In genomic region chr11:100740440-100740839, GRCh38 we compare ENCODE assay signal across 15 cellular contexts. TPM values are rescaled to one million over a fixed set of nuclear protein-coding genes. Genes with fewer than 3 reads are reported as not detected.
DNase-seq lines count a peak whose midpoint lies in the region; ATAC-seq and TF ChIP-seq lines count a peak whose summit lies in the region.
"Had no signal": no experiment of that assay in that cellular context is flagged by ENCODE, and none has a peak within 500 bp of the region (broad histone marks: within the 10 kb centered on the region; RNA-seq: fewer than 3 reads in every experiment).

No MANE protein-coding gene starts in this region.

- POLR2A ChIA-PET in PC-3 (lab: Charles Lee; ENCODE audit: unreplicated experiment), result no interaction called here

- TF ChIP-seq CTCF in PC-3 (conservative IDR thresholded peaks at IDR 0.05; ENCODE audit: low read depth, low read length) (no peak), mesothelial cell of epicardium (IDR thresholded peaks at IDR 0.05; ENCODE audit: unreplicated experiment) (no peak), upper lobe of left lung (IDR thresholded peaks at IDR 0.05) (no peak), type B pancreatic cell (conservative IDR thresholded peaks at IDR 0.05) (no peak)

- H4K20me1 ChIP-seq in PC-3 (ENCODE audit: low read length), result no peaks in the 10 kb centered on the region

- H3K27me3 ChIP-seq in PC-3 (ENCODE audit: low read length), result no peaks in the 10 kb centered on the region
- H3K27me3 ChIP-seq in upper lobe of left lung, result no peaks in the 10 kb centered on the region

- no peak for TF ChIP-seq POLR2A in upper lobe of left lung (IDR thresholded peaks at IDR 0.05)

- CTCF ChIA-PET in PC-3 (lab: Charles Lee), result interaction anchor here (0.6 kb wide), 1 partner anchor 29 kb away, joined by 3 read pairs; no protein-coding TSS in a partner anchor

- peaks cover 4% of the 10 kb centered on the region; the same call in 1 of the 2 replicates for H3K79me2 ChIP-seq in PC-3 (ENCODE audit: low read length)

- intact Hi-C loops in PC-3 (cut with micrococcal nuclease) (no loop called here), head of caudate nucleus (cut with DNase I) (no loop called here)

- H3K27ac ChIP-seq in PC-3 (ENCODE audit: low read length), result no peak overlapping the region
- H3K27ac ChIP-seq in upper lobe of left lung, result peak overlapping the region in 3 of 4 donors; percentile 41 to 51 (median 48)

- H3K4me1 ChIP-seq in PC-3 (ENCODE audit: insufficient read depth, low read length) (peaks cover 18% of the 10 kb centered on the region), upper lobe of left lung (peaks cover 3 to 21% (median 16%) of the 10 kb centered on the region in 4 donors)

- peak; percentile 31; the same call in 1 of the 2 replicates for ATAC-seq in PC-3
- ATAC-seq in upper lobe of left lung (ENCODE audit: low FRiP score in 2 of 2), result no peak
- ATAC-seq: activated T-cell treated with anti-CD3 and anti-CD28 coated beads, Interleukin-2, amount 50 U/mL, for 4 hours had no signal

- H3K9me2 ChIP-seq in PC-3 (replicated peaks; ENCODE audit: low read length), result no peaks in the 10 kb centered on the region

- no peaks in the 10 kb centered on the region for H3K9me3 ChIP-seq in PC-3 (ENCODE audit: low read length)
- H3K9me3 ChIP-seq in upper lobe of left lung, result no peaks in the 10 kb centered on the region
- H3K9me3 ChIP-seq: Caco-2 had no signal

- WGBS in upper lobe of left lung, 2 donors, result 44 to 52% methylated on average over 2 of the region's 2 CpGs

- DNase-seq in PC-3, result peak; percentile 27
- DNase-seq in fibroblast of peridontal ligament (ENCODE audit: extremely low read depth), result peak; percentile 39
- no peak for DNase-seq in mesothelial cell of epicardium (ENCODE audit: low spot score in 2 of 2, unreplicated experiment in 2 of 2)
- DNase-seq in upper lobe of left lung, result no peak
- no peak for DNase-seq in head of caudate nucleus
- DNase-seq in type B pancreatic cell (ENCODE audit: extremely low spot score, unreplicated experiment), result no peak
- no peak for DNase-seq in G401 (ENCODE audit: low spot score)
- DNase-seq: activated T-cell treated with anti-CD3 and anti-CD28 coated beads, Interleukin-2, amount 50 U/mL, for 4 hours; aorta; erythroblast; immature natural killer cell; NCI-H187 treated with DMSO at 0.1 percent for 48 hours; NK-92 treated with Interleukin-12 subunit alpha and Interleukin-12 subunit beta, amount 100 ng/mL, for 24 hours had no signal

- BruUV-seq in PC-3 (replicated peaks; lab: Mats Ljungman, UMichigan), result no TSS peak

- no peak overlapping the region for H3K4me2 ChIP-seq in PC-3 (ENCODE audit: low read length)

- H3K4me1 Mint-ChIP-seq in mesothelial cell of epicardium (peaks cover 42% of the 10 kb centered on the region), type B pancreatic cell (ENCODE audit: unreplicated experiment) (peaks cover 35% of the 10 kb centered on the region)

- peaks cover 11% of the 10 kb centered on the region for H3K36me3 Mint-ChIP-seq in mesothelial cell of epicardium
- peaks cover 8% of the 10 kb centered on the region for H3K36me3 Mint-ChIP-seq in type B pancreatic cell
- H3K36me3 Mint-ChIP-seq: immature natural killer cell had no signal

- H3K27ac Mint-ChIP-seq in mesothelial cell of epicardium (peak overlapping the region; percentile 89), type B pancreatic cell (no peak overlapping the region)
- H3K27ac Mint-ChIP-seq: stimulated activated naive CD8-positive, alpha-beta T cell treated with anti-CD3 and anti-CD28 coated beads, Interleukin-15, Interleukin-2, amounts not matched to agents 100 ng/mL and 50 ng/mL, for 24 hours had no signal

- no peak overlapping the region for H3K9ac ChIP-seq in PC-3 (ENCODE audit: low read length)

- TF ChIP-seq EP300 in upper lobe of left lung (IDR thresholded peaks at IDR 0.05), result no peak

- peaks cover 12% of the 10 kb centered on the region for H3K9me3 Mint-ChIP-seq in mesothelial cell of epicardium
- peaks cover 8% of the 10 kb centered on the region for H3K9me3 Mint-ChIP-seq in type B pancreatic cell

- H3K27me3 Mint-ChIP-seq in mesothelial cell of epicardium (ENCODE audit: low read depth) (no peaks in the 10 kb centered on the region), type B pancreatic cell (no peaks in the 10 kb centered on the region)
- H3K27me3 Mint-ChIP-seq: stimulated activated naive CD8-positive, alpha-beta T cell treated with anti-CD3 and anti-CD28 coated beads, Interleukin-15, Interleukin-2, amounts not matched to agents 100 ng/mL and 50 ng/mL, for 24 hours had no signal

- H3K36me3 ChIP-seq in PC-3 (ENCODE audit: low read depth, low read length) (no peaks in the 10 kb centered on the region), upper lobe of left lung (no peaks in the 10 kb centered on the region)

- H2AFZ ChIP-seq in PC-3 (ENCODE audit: low read length), result no peak overlapping the region

- in situ Hi-C loops in G401 (cut with HindIII; ENCODE audit: low sequenced_read_pairs), result no loop called here

- no peak overlapping the region for H3K4me3 ChIP-seq in PC-3 (ENCODE audit: low read length)
- H3K4me3 ChIP-seq in upper lobe of left lung, result no peak overlapping the region

- H3K4me3 Mint-ChIP-seq in mesothelial cell of epicardium, result no peak overlapping the region
- no peak overlapping the region for H3K4me3 Mint-ChIP-seq in type B pancreatic cell
- H3K4me3 Mint-ChIP-seq: activated T-cell treated with anti-CD3 and anti-CD28 coated beads, Interleukin-2, amount 50 U/mL, for 4 hours; stimulated activated naive CD8-positive, alpha-beta T cell treated with anti-CD3 and anti-CD28 coated beads, Interleukin-15, Interleukin-2, amounts not matched to agents 100 ng/mL and 50 ng/mL, for 24 hours had no signal

- H3F3A ChIP-seq in PC-3 (ENCODE audit: low read length, unreplicated experiment), result no peaks in the 10 kb centered on the region

RNA-seq across cellular contexts. Expression of gene ARHGAP42, which starts 53.4 kb away (rescaled TPM):
- total RNA-seq in PC-3 (2014; rRNA removed), result 11.0 and 12.1 TPM in 2 replicates
- total RNA-seq in mesothelial cell of epicardium, result 19.4 to 21.3 TPM (median 20.2 TPM) in 3 replicates
- total RNA-seq in upper lobe of left lung, result 10 to 100 TPM in 5 of 6 donors, 1 to 10 TPM in 1; 8.7 to 44.9 (median 23.6) TPM
- total RNA-seq in type B pancreatic cell (ENCODE audit: low replicate concordance), result 10.5 and 22.6 TPM in 2 replicates
- total RNA-seq in G401 (2014; rRNA removed; shearing (Covaris generic)), result not detected in 2 replicates

Comparison
In these comparisons a context has a peak if more than half of its experiments do, and no peak if none do; other contexts are left out.
1. DNase-seq: peak in PC-3 (single experiment) and fibroblast of peridontal ligament (single experiment); none in mesothelial cell of epicardium (0 of 2), upper lobe of left lung (0 of 2), head of caudate nucleus (0 of 42), type B pancreatic cell (single experiment) and G401 (single experiment).